Comparison of ENCODE assay signal across 28 cellular contexts in genomic region chr10:75705426-75705825, GRCh38.
"Had no signal": no experiment of that assay in that cellular context is flagged by ENCODE, and none has a peak within 500 bp of the region (broad histone marks: within the 10 kb centered on the region; RNA-seq: fewer than 3 reads in every experiment).

No MANE protein-coding gene starts in this region.

- H3K27me3 Mint-ChIP-seq: stimulated activated memory B cell treated with anti-CD40 and anti-IgM and Interleukin-4, amounts not matched to agents 10 μg/mL and 1 μg/mL and 100 μg/mL, for 72 hours had no signal

- H3K4me1 Mint-ChIP-seq: stimulated activated effector memory CD8-positive, alpha-beta T cell treated with anti-CD3 and anti-CD28 coated beads, Interleukin-12 subunit alpha, Interleukin-12 subunit beta, amount 100 ng/mL, for 72 hours; stimulated activated memory B cell treated with anti-CD40 and anti-IgM and Interleukin-4, amounts not matched to agents 10 μg/mL and 1 μg/mL and 100 μg/mL, for 72 hours; stimulated activated naive B cell treated with anti-CD40 and anti-IgM and Interleukin-4, amounts not matched to agents 10 μg/mL and 1 μg/mL and 100 μg/mL, for 72 hours; stimulated activated naive CD8-positive, alpha-beta T cell treated with anti-CD3 and anti-CD28 coated beads, Interleukin-15, amount 100 ng/mL, for 72 hours had no signal

- DNase-seq: stimulated activated CD4-positive, alpha-beta T cell treated with anti-CD3 and anti-CD28 coated beads, Interleukin-2, amount 100 ng/mL, for 48 hours; stimulated activated CD4-positive, alpha-beta T cell treated with anti-CD3 and anti-CD28 coated beads, Interleukin-4, amount 100 ng/mL, for 1 hour; stimulated activated CD4-positive, alpha-beta T cell treated with anti-CD3 and anti-CD28 coated beads, Interleukin-4, amount 100 ng/mL, for 24 hours; stimulated activated CD4-positive, alpha-beta T cell treated with anti-CD3 and anti-CD28 coated beads, Interleukin-4, amount 100 ng/mL, for 4 hours; stimulated activated CD8-positive, alpha-beta memory T cell treated with anti-CD3 and anti-CD28 coated beads, Interleukin-4, amount 100 ng/mL, for 48 hours; stimulated activated naive B cell treated with anti-CD40 and anti-IgM and Interleukin-4, amounts not matched to agents 10 μg/mL and 1 μg/mL and 100 μg/mL, for 72 hours; stimulated activated naive CD4-positive, alpha-beta T cell; stimulated activated naive CD4-positive, alpha-beta T cell treated with Interleukin-2 at 50 U/mL for 16 hours; stimulated activated naive CD8-positive, alpha-beta T cell treated with anti-CD3 and anti-CD28 coated beads, Interleukin-15, amount 100 ng/mL, for 72 hours; stimulated activated naive CD8-positive, alpha-beta T cell treated with anti-CD3 and anti-CD28 coated beads, Interleukin-15, Interleukin-2, amounts not matched to agents 100 U/mL and 50 U/mL, for 24 hours; stomach; substantia nigra; testis; thyroid gland; tibial artery; transverse colon; trophoblast cell; upper lobe of left lung; upper lobe of right lung; uterus had no signal

- H3K4me1 ChIP-seq: suprapubic skin, testis, tibial artery, upper lobe of left lung, upper lobe of right lung, uterus, vagina had no signal

- H3K36me3 Mint-ChIP-seq: stimulated activated effector memory CD8-positive, alpha-beta T cell treated with anti-CD3 and anti-CD28 coated beads, Interleukin-12 subunit alpha, Interleukin-12 subunit beta, amount 100 ng/mL, for 72 hours; stimulated activated memory B cell treated with anti-CD40 and anti-IgM and Interleukin-4, amounts not matched to agents 10 μg/mL and 1 μg/mL and 100 μg/mL, for 72 hours; stimulated activated naive B cell treated with anti-CD40 and anti-IgM and Interleukin-4, amounts not matched to agents 10 μg/mL and 1 μg/mL and 100 μg/mL, for 72 hours had no signal

- H3K9me3 Mint-ChIP-seq: stimulated activated effector memory CD8-positive, alpha-beta T cell treated with anti-CD3 and anti-CD28 coated beads, Interleukin-12 subunit alpha, Interleukin-12 subunit beta, amount 100 ng/mL, for 72 hours; stimulated activated naive CD8-positive, alpha-beta T cell treated with anti-CD3 and anti-CD28 coated beads, Interleukin-15, amount 100 ng/mL, for 72 hours; type B pancreatic cell had no signal

- H3K27ac Mint-ChIP-seq: stimulated activated effector memory CD8-positive, alpha-beta T cell treated with anti-CD3 and anti-CD28 coated beads, Interleukin-12 subunit alpha, Interleukin-12 subunit beta, amount 100 ng/mL, for 72 hours; stimulated activated memory B cell treated with anti-CD40 and anti-IgM and Interleukin-4, amounts not matched to agents 10 μg/mL and 1 μg/mL and 100 μg/mL, for 72 hours; stimulated activated naive B cell treated with anti-CD40 and anti-IgM and Interleukin-4, amounts not matched to agents 10 μg/mL and 1 μg/mL and 100 μg/mL, for 72 hours; stimulated activated naive CD8-positive, alpha-beta T cell treated with anti-CD3 and anti-CD28 coated beads, Interleukin-15, Interleukin-2, amounts not matched to agents 100 ng/mL and 50 ng/mL, for 24 hours; type B pancreatic cell had no signal

- H3K4me3 ChIP-seq: stomach, suprapubic skin, testis, thoracic aorta, thyroid gland, tibial artery, tibial nerve, transverse colon, upper lobe of left lung, upper lobe of right lung, uterus, vagina had no signal

- H3K4me3 Mint-ChIP-seq: stimulated activated effector memory CD8-positive, alpha-beta T cell treated with anti-CD3 and anti-CD28 coated beads, Interleukin-12 subunit alpha, Interleukin-12 subunit beta, amount 100 ng/mL, for 72 hours; stimulated activated memory B cell treated with anti-CD40 and anti-IgM and Interleukin-4, amounts not matched to agents 10 μg/mL and 1 μg/mL and 100 μg/mL, for 72 hours; stimulated activated naive B cell treated with anti-CD40 and anti-IgM and Interleukin-4, amounts not matched to agents 10 μg/mL and 1 μg/mL and 100 μg/mL, for 72 hours; stimulated activated naive CD8-positive, alpha-beta T cell treated with anti-CD3 and anti-CD28 coated beads, Interleukin-15, amount 100 ng/mL, for 72 hours; stimulated activated naive CD8-positive, alpha-beta T cell treated with anti-CD3 and anti-CD28 coated beads, Interleukin-15, Interleukin-2, amounts not matched to agents 100 ng/mL and 50 ng/mL, for 24 hours; type B pancreatic cell had no signal

- H3K27me3 ChIP-seq: stomach, suprapubic skin, testis, thyroid gland, tibial artery, tibial nerve, transverse colon, upper lobe of left lung, upper lobe of right lung, uterus, vagina had no signal

- H3K9me3 ChIP-seq: stomach, suprapubic skin, testis, thoracic aorta, thyroid gland, tibial artery, tibial nerve, transverse colon, upper lobe of left lung, upper lobe of right lung, uterus, vagina had no signal

- H3K27ac ChIP-seq: stomach, suprapubic skin, testis, thoracic aorta, thyroid gland, tibial artery, tibial nerve, transverse colon, upper lobe of left lung, upper lobe of right lung, uterus, vagina had no signal

- ATAC-seq: stimulated activated effector memory CD8-positive, alpha-beta T cell treated with anti-CD3 and anti-CD28 coated beads, Interleukin-12 subunit alpha, Interleukin-12 subunit beta, amount 100 ng/mL, for 72 hours; stimulated activated memory B cell treated with anti-CD40 and anti-IgM and Interleukin-4, amounts not matched to agents 10 μg/mL and 1 μg/mL and 100 μg/mL, for 72 hours; stimulated activated naive B cell treated with anti-CD40 and anti-IgM and Interleukin-4, amounts not matched to agents 10 μg/mL and 1 μg/mL and 100 μg/mL, for 72 hours; stimulated activated naive CD8-positive, alpha-beta T cell treated with anti-CD3 and anti-CD28 coated beads, Interleukin-15, amount 100 ng/mL, for 72 hours; stimulated activated naive CD8-positive, alpha-beta T cell treated with anti-CD3 and anti-CD28 coated beads, Interleukin-15, Interleukin-2, amounts not matched to agents 100 U/mL and 50 U/mL, for 24 hours; upper lobe of right lung had no signal

- H3K36me3 ChIP-seq: stomach, suprapubic skin, thoracic aorta, thyroid gland, tibial artery, tibial nerve, transverse colon, upper lobe of left lung, upper lobe of right lung, uterus, vagina had no signal
